In genomic region chr9:108081112-108081511, GRCh38 we compare ENCODE assay signal across 35 cellular contexts.
"Had no signal": no experiment of that assay in that cellular context is flagged by ENCODE, and none has a peak within 500 bp of the region (broad histone marks: within the 10 kb centered on the region; RNA-seq: fewer than 3 reads in every experiment).

No MANE protein-coding gene starts in this region.

- H3K4me3 ChIP-seq: adrenal gland, body of pancreas, breast epithelium had no signal

- H3K9me3 Mint-ChIP-seq: activated B cell treated with CpG ODN at 0.5 μM for 24 hours; activated CD8-positive, alpha-beta T cell treated with anti-CD3 and anti-CD28 coated beads for 36 hours had no signal

- FAIRE-seq: TTC549 had no signal

- H3K4me3 Mint-ChIP-seq: activated B cell treated with CpG ODN at 0.5 μM for 24 hours; activated CD4-positive, alpha-beta T cell treated with anti-CD3 and anti-CD28 coated beads, Interleukin-2, amount 10 ng/mL, durations not matched to agents 24 days and 14 days; activated CD8-positive, alpha-beta T cell treated with anti-CD3 and anti-CD28 coated beads for 36 hours; activated naive CD4-positive, alpha-beta T cell treated with anti-CD3 and anti-CD28 coated beads for 36 hours; activated naive CD8-positive, alpha-beta T cell treated with anti-CD3 and anti-CD28 coated beads for 36 hours; activated T-cell treated with anti-CD3 and anti-CD28 coated beads, Interleukin-2, amount 50 U/mL, for 4 hours; activated T-cell treated with anti-CD3 and anti-CD28 coated beads, Interleukin-2, amount 50 U/mL, for 72 hours; activated T-helper 1 cell treated with anti-CD3 and anti-CD28 coated beads, Interleukin-12 subunit alpha, Interleukin-12 subunit beta, Interleukin-2, Interleukin-4 antibody, amounts not matched to agents 30 ng/mL and 10 ng/mL and 1 ng/mL, durations not matched to agents 14 hours and 24 hours and 36 hours; activated T-helper 17 cell treated with anti-CD3 and anti-CD28 coated beads, Interleukin-2, amount 50 U/mL, for 72 hours; T-helper 1 cell treated with Interleukin-12 subunit alpha and Interleukin-12 subunit beta and Interleukin-4 antibody, amounts not matched to agents 30 μg/mL and 1 μg/mL, for 36 hours; T-helper 2 cell treated with Interferon-gamma antibody and Interleukin-4, amounts not matched to agents 5 μg/mL and 100 μg/mL, for 36 hours had no signal

- H3K36me3 ChIP-seq: adrenal gland, brain microvascular endothelial cell, breast epithelium had no signal

- H3K27me3 ChIP-seq: adrenal gland, body of pancreas, brain microvascular endothelial cell, breast epithelium had no signal

- H3K27me3 Mint-ChIP-seq: activated B cell treated with CpG ODN at 0.5 μM for 24 hours; activated CD4-positive, alpha-beta T cell treated with anti-CD3 and anti-CD28 coated beads, Interleukin-2, amount 10 ng/mL, durations not matched to agents 24 days and 14 days; activated CD8-positive, alpha-beta T cell treated with anti-CD3 and anti-CD28 coated beads for 36 hours; activated T-helper 17 cell treated with anti-CD3 and anti-CD28 coated beads, Interleukin-2, amount 50 U/mL, for 72 hours had no signal

- H3K9me3 ChIP-seq: adrenal gland, body of pancreas, breast epithelium had no signal

- H3K4me1 ChIP-seq: adrenal gland, body of pancreas, breast epithelium had no signal

- DNase-seq: activated B cell treated with CpG ODN at 0.5 μM for 24 hours; activated CD4-positive, alpha-beta T cell treated with anti-CD3 and anti-CD28 coated beads for 4 hours; activated CD4-positive, alpha-beta T cell treated with anti-CD3 and anti-CD28 coated beads, Interleukin-2, amount 10 ng/mL, durations not matched to agents 24 days and 14 days; activated CD4-positive, alpha-beta T cell treated with anti-CD3 and anti-CD28 coated beads, Interleukin-2, amount 50 U/mL, for 48 hours; activated CD4-positive, CD25-positive, alpha-beta regulatory T cell treated with anti-CD3 and anti-CD28 coated beads, Interleukin-2, amount 50 U/mL, for 72 hours; activated CD8-positive, alpha-beta memory T cell treated with anti-CD3 and anti-CD28 coated beads, Interleukin-2, amount 50 U/mL, for 4 hours; activated CD8-positive, alpha-beta T cell treated with anti-CD3 and anti-CD28 coated beads for 36 hours; activated effector memory CD4-positive, alpha-beta T cell treated with anti-CD3 and anti-CD28 coated beads, Interleukin-2, amount 50 U/mL, for 16 hours; activated gamma-delta T cell treated with Interleukin-2 at 50 U/mL for 16 hours; activated naive CD4-positive, alpha-beta T cell; activated naive CD4-positive, alpha-beta T cell treated with anti-CD3 and anti-CD28 coated beads for 36 hours; activated naive CD4-positive, alpha-beta T cell treated with anti-CD3 and anti-CD28 coated beads, Interleukin-2, amount 50 U/mL, for 16 hours; activated naive CD8-positive, alpha-beta T cell treated with anti-CD3 and anti-CD28 coated beads for 36 hours; activated T-cell treated with anti-CD3 and anti-CD28 coated beads for 4 hours; activated T-cell treated with anti-CD3 and anti-CD28 coated beads, Interleukin-2, amount 50 U/mL, for 1 hour; activated T-cell treated with anti-CD3 and anti-CD28 coated beads, Interleukin-2, amount 50 U/mL, for 4 hours; activated T-cell treated with anti-CD3 and anti-CD28 coated beads, Interleukin-2, amount 50 U/mL, for 72 hours; adrenal gland; amniotic stem cell; aorta; body of pancreas; brain microvascular endothelial cell; central memory CD4-positive, alpha-beta T cell; SW 1271; T-helper 1 cell; T-helper 2 cell; T-helper 9 cell had no signal

- H3K27ac ChIP-seq: adrenal gland, body of pancreas, brain microvascular endothelial cell, breast epithelium, VCaP had no signal

- H3K27ac Mint-ChIP-seq: activated B cell treated with CpG ODN at 0.5 μM for 24 hours; activated CD4-positive, alpha-beta T cell treated with anti-CD3 and anti-CD28 coated beads, Interleukin-2, amount 10 ng/mL, durations not matched to agents 24 days and 14 days; activated CD8-positive, alpha-beta T cell treated with anti-CD3 and anti-CD28 coated beads for 36 hours; activated naive CD4-positive, alpha-beta T cell treated with anti-CD3 and anti-CD28 coated beads for 36 hours; activated naive CD4-positive, alpha-beta T cell treated with anti-CD3 and anti-CD28 coated beads, Interleukin-2, amount 50 U/mL, for 72 hours; activated naive CD8-positive, alpha-beta T cell treated with anti-CD3 and anti-CD28 coated beads for 36 hours; activated T-cell treated with anti-CD3 and anti-CD28 coated beads, Interleukin-2, amount 50 U/mL, for 72 hours; activated T-helper 1 cell treated with anti-CD3 and anti-CD28 coated beads, Interleukin-12 subunit alpha, Interleukin-12 subunit beta, Interleukin-2, Interleukin-4 antibody, amounts not matched to agents 30 ng/mL and 10 ng/mL and 1 ng/mL, durations not matched to agents 14 hours and 24 hours and 36 hours; activated T-helper 17 cell treated with anti-CD3 and anti-CD28 coated beads, Interleukin-2, amount 50 U/mL, for 72 hours; T-helper 1 cell treated with Interleukin-12 subunit alpha and Interleukin-12 subunit beta and Interleukin-4 antibody, amounts not matched to agents 30 μg/mL and 1 μg/mL, for 36 hours; T-helper 2 cell treated with Interferon-gamma antibody and Interleukin-4, amounts not matched to agents 5 μg/mL and 100 μg/mL, for 36 hours had no signal

- H3K36me3 Mint-ChIP-seq: activated naive CD8-positive, alpha-beta T cell treated with anti-CD3 and anti-CD28 coated beads for 36 hours had no signal

- ATAC-seq: activated CD8-positive, alpha-beta T cell treated with anti-CD3 and anti-CD28 coated beads for 36 hours; activated naive CD4-positive, alpha-beta T cell treated with anti-CD3 and anti-CD28 coated beads, Interleukin-2, amount 50 U/mL, for 72 hours; activated T-cell treated with anti-CD3 and anti-CD28 coated beads, Interleukin-2, amount 50 U/mL, for 4 hours; activated T-cell treated with anti-CD3 and anti-CD28 coated beads, Interleukin-2, amount 50 U/mL, for 72 hours; activated T-helper 17 cell treated with anti-CD3 and anti-CD28 coated beads, Interleukin-2, amount 50 U/mL, for 72 hours; body of pancreas had no signal

- H3K4me1 Mint-ChIP-seq: activated B cell treated with CpG ODN at 0.5 μM for 24 hours; activated CD4-positive, alpha-beta T cell treated with anti-CD3 and anti-CD28 coated beads, Interleukin-2, amount 10 ng/mL, durations not matched to agents 24 days and 14 days; activated naive CD8-positive, alpha-beta T cell treated with anti-CD3 and anti-CD28 coated beads for 36 hours; activated T-helper 17 cell treated with anti-CD3 and anti-CD28 coated beads, Interleukin-2, amount 50 U/mL, for 72 hours had no signal
